Comparison of ENCODE assay signal across 18 cellular contexts in the genomic region with DNA sequence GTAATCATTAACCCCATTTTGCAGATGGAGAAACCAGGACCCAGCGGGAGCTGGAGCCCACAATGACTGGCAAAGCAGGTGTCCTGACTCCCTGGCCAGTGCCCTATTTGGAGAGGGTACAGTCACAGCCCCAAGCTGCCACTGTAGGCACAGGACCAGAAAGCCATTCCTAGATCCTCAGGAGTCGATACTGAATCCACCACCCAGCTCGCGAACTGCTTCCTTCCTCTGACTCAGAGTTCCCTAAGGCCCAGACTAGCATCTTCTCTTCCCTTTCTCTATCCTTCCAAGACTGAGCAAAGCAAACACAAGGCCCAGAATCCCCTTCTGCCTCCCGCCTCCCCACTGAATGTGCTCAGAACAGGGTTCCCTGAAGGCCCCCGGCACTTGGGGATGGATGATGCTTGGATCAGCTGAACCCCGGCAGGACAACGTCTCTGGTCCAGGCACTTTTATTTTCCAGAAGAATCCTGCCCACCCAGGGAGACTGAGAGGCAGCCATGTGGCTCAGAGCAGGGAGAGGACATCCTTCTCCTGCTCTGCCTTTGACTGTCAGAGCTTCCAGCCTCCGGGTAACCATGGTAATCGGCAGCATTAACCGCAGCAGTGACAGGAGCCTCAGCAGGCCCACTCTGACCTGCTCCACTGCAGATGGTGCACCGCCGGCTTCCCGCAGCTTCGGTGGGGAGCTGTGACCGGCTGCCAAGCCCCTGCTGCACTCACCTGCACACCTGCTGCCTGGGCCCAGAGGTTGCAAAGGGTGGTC. TPM values are rescaled to one million over a fixed set of nuclear protein-coding genes. Genes with fewer than 3 reads are reported as not detected.
DNase-seq lines count a peak whose midpoint lies in the region; FAIRE-seq and TF ChIP-seq lines count a peak whose summit lies in the region.
"Had no signal": no experiment of that assay in that cellular context is flagged by ENCODE, and none has a peak within 500 bp of the region (broad histone marks: within the 10 kb centered on the region; RNA-seq: fewer than 3 reads in every experiment).

No MANE protein-coding gene starts in this region.

- no peaks in the 10 kb centered on the region for H3F3A ChIP-seq in GM23248 (ENCODE audit: insufficient read depth)

- intact Hi-C loops in posterior cingulate gyrus (cut with DNase I) = no loop called here
- intact Hi-C loops in kidney (cut with DNase I) = no loop called here
- intact Hi-C loops in spleen (cut with DNase I; ENCODE audit: low total_unique reads) = no loop called here

- no peak overlapping the region for H3K4me2 ChIP-seq in GM23248 (ENCODE audit: unreplicated experiment)

- H3K4me3 ChIP-seq in GM23248 (no peak overlapping the region), kidney (ENCODE audit: low read length in 2 of 2) (no peak overlapping the region), spleen (no peak overlapping the region)

- 80 to 87% methylated on average over 15 to 16 of the region's 16 CpGs for WGBS in GM23248 (ENCODE audit: low coverage in 1 of 2, low lambda C conversion rate in 2 of 2, missing lambda C conversion rate in 2 of 2), 2 experiments
- WGBS in spleen, 5 donors = 83 to 92% (median 89%) methylated on average over 12 to 16 of the region's 16 CpGs

- FAIRE-seq in kidney (lab: Jason Lieb, UNC) = no peak

- no peaks in the 10 kb centered on the region for H3K79me2 ChIP-seq in GM23248 (ENCODE audit: insufficient read depth)

- H3K27me3 ChIP-seq in GM23248 (replicated peaks; ENCODE audit: insufficient read depth) (peaks cover 8% of the 10 kb centered on the region), spleen (replicated peaks in 1 of 7) (peaks cover 0 to 42% (median 0%) of the 10 kb centered on the region in 7 donors)

- H2AFZ ChIP-seq in GM23248 = no peak overlapping the region

- H3K9ac ChIP-seq in GM23248 = no peak overlapping the region
- H3K9ac ChIP-seq in kidney (ENCODE audit: low read length in 2 of 2) = no peak overlapping the region

- H4K20me1 ChIP-seq in GM23248 (ENCODE audit: insufficient read depth) = no peaks in the 10 kb centered on the region

- no peaks in the 10 kb centered on the region for H3K9me2 ChIP-seq in GM23248 (ENCODE audit: insufficient read depth)

- H3K27ac ChIP-seq in GM23248 (no peak overlapping the region), cingulate gyrus (ENCODE audit: low read depth, low read length) (peak overlapping the region; percentile 55), kidney (ENCODE audit: low read depth in 2 of 2, low read length in 2 of 2) (no peak overlapping the region), spleen (peak overlapping the region in 1 of 8 donors; percentile 37)

- H3K4me1 ChIP-seq in GM23248 (ENCODE audit: insufficient read depth) (peaks cover 4% of the 10 kb centered on the region; the same call in 1 of the 2 replicates), kidney (ENCODE audit: control insufficient read depth in 1 of 2, insufficient read depth in 1 of 2, low read depth in 1 of 2, low read length in 2 of 2) (peaks cover 5 to 10% of the 10 kb centered on the region in 2 donors), spleen (peaks cover 0 to 16% (median 9%) of the 10 kb centered on the region in 6 donors)

- H3K9me3 ChIP-seq in GM23248 (ENCODE audit: low read depth) (no peaks in the 10 kb centered on the region), kidney (ENCODE audit: control insufficient read depth in 1 of 2, low read length in 2 of 2) (no peaks in the 10 kb centered on the region), spleen (no peaks in the 10 kb centered on the region)

- TF ChIP-seq CTCF in kidney (IDR thresholded peaks at IDR 0.05; ENCODE audit: borderline replicate concordance, extremely low read depth, insufficient read depth) (no peak), spleen (IDR thresholded peaks at IDR 0.05 in 8 of 11, conservative IDR thresholded peaks at IDR 0.05 in 3 of 11) (no peak)

- no peak for TF ChIP-seq POLR2A in spleen (IDR thresholded peaks at IDR 0.05)

- H3K36me3 ChIP-seq in GM23248 (ENCODE audit: low read depth) (no peaks in the 10 kb centered on the region), kidney (ENCODE audit: control insufficient read depth in 1 of 2, insufficient read depth in 2 of 2, low read length in 2 of 2) (no peaks in the 10 kb centered on the region), spleen (no peaks in the 10 kb centered on the region)

- in situ Hi-C loops in GM23248 (cut with MboI) = no loop called here

- DNase-seq in GM23248 (peak; percentile 29), NCI-H2171 (lab: John Stamatoyannopoulos, UW) (peak; percentile 8), posterior cingulate gyrus (peak in 6 of 10 donors; percentile 26 to 88 (median 40)), foreskin melanocyte (no peak), kidney (no peak), spleen (no peak), COR-L47 (lab: John Stamatoyannopoulos, UW) (no peak)
- DNase-seq: activated CD4-positive, alpha-beta T cell treated with anti-CD3 and anti-CD28 coated beads, Interleukin-2, amount 10 ng/mL, durations not matched to agents 7 days and 5 days; CD8-positive, alpha-beta memory T cell; DMS79; HCEC 1CT; left colon; natural killer cell; NCI-H1092; NCI-H2107; NCI-H748 treated with DMSO at 0.1 percent for 48 hours; stimulated activated CD4-positive, alpha-beta T cell treated with anti-CD3 and anti-CD28 coated beads, Interleukin-4, amount 100 ng/mL, for 4 hours had no signal

RNA-seq across cellular contexts. Expression of gene KLHL29, which starts 34.8 kb away (rescaled TPM):
- total RNA-seq in GM23248 (2014; rRNA removed; shearing (Covaris generic)) = 4.7 and 6.4 TPM in 2 replicates
- polyA plus RNA-seq in GM23248 (2016; fragmentation: Nextera tagmentation; extraction: Ambion mirVana) = 1.7 and 1.9 TPM in 2 replicates
- 10.5 TPM for total RNA-seq in kidney
- 1.5 TPM for polyA plus RNA-seq in kidney (ENCODE audit: insufficient read depth, low read depth, low replicate concordance)
- 10 to 100 TPM in 5 of 7 donors, 1 to 10 TPM in 2; 7.5 to 30.5 (median 16.2) TPM for total RNA-seq in spleen
- polyA plus RNA-seq in spleen = 1 to 10 TPM; 1.5 to 5.3 (median 2.0) TPM

Comparison
In these comparisons a context has a peak if more than half of its experiments do, and no peak if none do; other contexts are left out.
1. DNase-seq: peak in GM23248 (single experiment), NCI-H2171 (single experiment) and posterior cingulate gyrus (6 of 10); none in foreskin melanocyte (single experiment), kidney (single experiment), spleen (single experiment) and COR-L47 (single experiment).